ENCODE assay signal across 13 cellular contexts in the genomic region with DNA sequence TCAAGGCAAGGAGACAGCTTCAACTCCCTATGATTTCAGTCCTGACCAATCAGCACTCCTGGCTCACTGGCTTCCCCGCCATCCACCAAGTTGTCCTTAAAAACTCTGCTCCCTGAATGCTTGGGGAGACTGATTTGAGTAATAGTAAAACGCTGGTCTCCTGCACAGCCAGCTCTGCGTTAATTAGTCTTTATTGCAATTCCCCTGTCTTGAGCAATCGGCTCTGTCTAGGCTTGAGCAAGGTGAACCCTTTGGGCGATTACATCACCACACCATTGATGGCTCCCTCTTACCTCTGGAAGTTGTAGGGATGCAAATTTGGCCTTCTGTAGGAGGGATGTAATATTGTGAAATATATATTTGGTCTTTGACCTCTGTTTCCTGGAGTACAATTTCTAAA. TPM values are rescaled to one million over a fixed set of nuclear protein-coding genes. Genes with fewer than 3 reads are reported as not detected.
DNase-seq lines count a peak whose midpoint lies in the region; ATAC-seq and TF ChIP-seq lines count a peak whose summit lies in the region.
"Had no signal": no experiment of that assay in that cellular context is flagged by ENCODE, and none has a peak within 500 bp of the region (broad histone marks: within the 10 kb centered on the region; RNA-seq: fewer than 3 reads in every experiment).

No MANE protein-coding gene starts in this region.

- H3K36me3 ChIP-seq in right lobe of liver = no peaks in the 10 kb centered on the region
- H3K36me3 ChIP-seq in Caco-2 (ENCODE audit: control insufficient read depth, insufficient read depth, low read length) = no peaks in the 10 kb centered on the region
- H3K36me3 ChIP-seq in gastrocnemius medialis = no peaks in the 10 kb centered on the region
- H3K36me3 ChIP-seq in gastroesophageal sphincter = no peaks in the 10 kb centered on the region

- TF ChIP-seq CTCF in CD4-positive, alpha-beta T cell (IDR thresholded peaks at IDR 0.05) = no peak
- TF ChIP-seq CTCF in HL-60 (IDR thresholded peaks at IDR 0.05; ENCODE audit: insufficient read depth, low read length) (no peak), right lobe of liver (IDR thresholded peaks at IDR 0.05) (no peak), Caco-2 (IDR thresholded peaks at IDR 0.05; ENCODE audit: insufficient read depth in 1 of 2, low read depth in 1 of 2, low read length in 1 of 2, severe bottlenecking in 1 of 2, unreplicated experiment in 1 of 2) (no peak), gastrocnemius medialis (IDR thresholded peaks at IDR 0.05 in 4 of 5, conservative IDR thresholded peaks at IDR 0.05 in 1 of 5) (no peak), gastroesophageal sphincter (IDR thresholded peaks at IDR 0.05) (no peak)

- intact Hi-C loops in CD4-positive, alpha-beta T cell (cut with DNase I, micrococcal nuclease) = loop anchor here in 1 of 2 experiments (5.0 kb wide), 1 partner anchor 44 kb away; the partner anchor contains the start of gene PAIP2
- intact Hi-C loops in right lobe of liver (cut with DNase I) = loop anchor here in 1 of 2 donors (10.0 kb wide), 1 partner anchor 91 kb away; the partner anchor contains the start of gene MATR3
- intact Hi-C loops in Caco-2 (cut with micrococcal nuclease; ENCODE audit: unreplicated experiment) = no loop called here
- intact Hi-C loops in gastrocnemius medialis (cut with DNase I; ENCODE audit: low total_unique reads) = no loop called here

- H3K4me1 Mint-ChIP-seq in CD4-positive, alpha-beta T cell (ENCODE audit: low read depth) = peaks cover 47% of the 10 kb centered on the region
- H3K4me1 Mint-ChIP-seq in T-helper 17 cell (peaks cover 26% of the 10 kb centered on the region), Caco-2 (ENCODE audit: low read depth, unreplicated experiment) (peaks cover 33% of the 10 kb centered on the region)

- CTCF ChIA-PET in CD4-positive, alpha-beta T cell (lab: Charles Lee) = interaction anchor here (1.0 kb wide), 1 partner anchor 18 kb away, joined by 3 read pairs; the partner anchor contains the start of gene SPATA24
- CTCF ChIA-PET in Caco-2 (lab: Charles Lee) = interaction anchor here (0.6 to 1.0 kb wide), 2 partner anchors 44 to 48 kb away, joined by 3 read pairs; no protein-coding TSS in a partner anchor

- no peaks in the 10 kb centered on the region for H3K9me3 Mint-ChIP-seq in CD4-positive, alpha-beta T cell
- no peaks in the 10 kb centered on the region for H3K9me3 Mint-ChIP-seq in Caco-2 (ENCODE audit: unreplicated experiment)
- H3K9me3 Mint-ChIP-seq: GM23338 had no signal

- no peaks in the 10 kb centered on the region for H3K27me3 Mint-ChIP-seq in CD4-positive, alpha-beta T cell
- H3K27me3 Mint-ChIP-seq in T-helper 17 cell (no peaks in the 10 kb centered on the region), Caco-2 (ENCODE audit: insufficient read depth, unreplicated experiment) (no peaks in the 10 kb centered on the region)

- no peak overlapping the region for H3K27ac ChIP-seq in CD4-positive, alpha-beta T cell (ENCODE audit: low read depth, low read length)
- H3K27ac ChIP-seq in HL-60 (replicated peaks) (peak overlapping the region; percentile 87), right lobe of liver (no peak overlapping the region), gastrocnemius medialis (no peak overlapping the region), gastroesophageal sphincter (no peak overlapping the region)

- no peak for ATAC-seq in CD4-positive, alpha-beta T cell (ENCODE audit: poor library complexity)
- ATAC-seq in T-helper 17 cell (no peak), right lobe of liver (peak in 3 of 4 donors; percentile 5 to 33 (median 20)), gastrocnemius medialis (no peak), gastroesophageal sphincter (no peak)
- ATAC-seq: GM23338 had no signal

- in situ Hi-C loops in gastrocnemius medialis (cut with MboI; ENCODE audit: low sequenced_read_pairs in 4 of 4) = no loop called here

- no peak overlapping the region for H3K4me3 ChIP-seq in HL-60 (replicated peaks; ENCODE audit: insufficient read depth, low read length)
- H3K4me3 ChIP-seq in right lobe of liver = no peak overlapping the region
- no peak overlapping the region for H3K4me3 ChIP-seq in Caco-2 (ENCODE audit: low read depth, low read length)
- no peak overlapping the region for H3K4me3 ChIP-seq in gastrocnemius medialis
- no peak overlapping the region for H3K4me3 ChIP-seq in gastroesophageal sphincter
- H3K4me3 ChIP-seq: GM23338 had no signal

- no peak for TF ChIP-seq EP300 in gastroesophageal sphincter (IDR thresholded peaks at IDR 0.05)

- DNase-seq in CD4-positive, alpha-beta T cell = no peak
- DNase-seq in HL-60 (ENCODE audit: low read depth in 1 of 2, low spot score in 1 of 2) = peak; percentile 76 to 81
- no peak for DNase-seq in T-helper 17 cell
- DNase-seq in right lobe of liver = peak in 1 of 3 donors; percentile 22
- no peak for DNase-seq in GM19238 (ENCODE audit: insufficient read length, low spot score)
- no peak for DNase-seq in Caco-2
- DNase-seq in gastrocnemius medialis = no peak
- DNase-seq: COR-L47; stimulated activated CD4-positive, alpha-beta T cell treated with anti-CD3 and anti-CD28 coated beads, Interleukin-1b, Interleukin-23, amount 100 ng/mL, for 48 hours; T1000 had no signal

- POLR2A ChIA-PET in CD4-positive, alpha-beta T cell (lab: Charles Lee) = interaction anchor here (1.2 to 1.5 kb wide), 3 partner anchors 16 to 97 kb away, joined by 3 to 5 read pairs (median 4); partner anchors contain the start of genes PAIP2 and STING1
- POLR2A ChIA-PET in Caco-2 (lab: Charles Lee) = no interaction called here

- peak overlapping the region; percentile 85 for H3K27ac Mint-ChIP-seq in CD4-positive, alpha-beta T cell
- H3K27ac Mint-ChIP-seq in T-helper 17 cell (peak overlapping the region; percentile 93), Caco-2 (ENCODE audit: unreplicated experiment) (no peak overlapping the region)
- H3K27ac Mint-ChIP-seq: GM23338 had no signal

- BruUV-seq in Caco-2 (replicated peaks; lab: Mats Ljungman, UMichigan) = no TSS peak

- 34% methylated on average over 5 of the region's 5 CpGs for WGBS in right lobe of liver (ENCODE audit: insufficient coverage, low coverage, low lambda C conversion rate, missing lambda C conversion rate)
- 88 to 91% methylated on average over 4 to 5 of the region's 5 CpGs for WGBS in gastroesophageal sphincter (ENCODE audit: low coverage in 1 of 2), 2 donors

- TF ChIP-seq POLR2A in right lobe of liver (IDR thresholded peaks at IDR 0.05) (no peak), gastrocnemius medialis (IDR thresholded peaks at IDR 0.05) (no peak), gastroesophageal sphincter (IDR thresholded peaks at IDR 0.05) (no peak)

- no peaks in the 10 kb centered on the region for H3K9me3 ChIP-seq in CD4-positive, alpha-beta T cell (ENCODE audit: control insufficient read depth, low read length)
- H3K9me3 ChIP-seq in T-helper 17 cell (ENCODE audit: control insufficient read depth, low read length, poor library complexity, severe bottlenecking) (no peaks in the 10 kb centered on the region), right lobe of liver (no peaks in the 10 kb centered on the region), Caco-2 (no peaks in the 10 kb centered on the region), gastrocnemius medialis (no peaks in the 10 kb centered on the region), gastroesophageal sphincter (no peaks in the 10 kb centered on the region)

- H3K4me1 ChIP-seq in right lobe of liver (peaks cover 0 to 50% (median 11%) of the 10 kb centered on the region in 4 donors), Caco-2 (peaks cover 44% of the 10 kb centered on the region), gastrocnemius medialis (peaks cover 10 to 33% of the 10 kb centered on the region in 2 donors), gastroesophageal sphincter (peaks cover 0 to 31% (median 13%) of the 10 kb centered on the region in 3 donors)

- no peaks in the 10 kb centered on the region for H3K36me3 Mint-ChIP-seq in CD4-positive, alpha-beta T cell (ENCODE audit: low read depth)
- H3K36me3 Mint-ChIP-seq in T-helper 17 cell (ENCODE audit: low read depth) = no peaks in the 10 kb centered on the region
- H3K36me3 Mint-ChIP-seq in Caco-2 (ENCODE audit: insufficient read depth, unreplicated experiment) = no peaks in the 10 kb centered on the region

- no peaks in the 10 kb centered on the region for H3K27me3 ChIP-seq in CD4-positive, alpha-beta T cell (ENCODE audit: control insufficient read depth, insufficient read depth, low read length)
- H3K27me3 ChIP-seq in HL-60 (ENCODE audit: insufficient read depth, poor library complexity, severe bottlenecking) (no peaks in the 10 kb centered on the region), right lobe of liver (no peaks in the 10 kb centered on the region), Caco-2 (replicated peaks; ENCODE audit: control insufficient read depth, insufficient read depth, low read length) (no peaks in the 10 kb centered on the region), gastrocnemius medialis (no peaks in the 10 kb centered on the region), gastroesophageal sphincter (no peaks in the 10 kb centered on the region)

- peak overlapping the region; percentile 87 for H3K4me3 Mint-ChIP-seq in CD4-positive, alpha-beta T cell
- peak overlapping the region; percentile 88 for H3K4me3 Mint-ChIP-seq in T-helper 17 cell
- H3K4me3 Mint-ChIP-seq in Caco-2 (ENCODE audit: unreplicated experiment) = no peak overlapping the region
- H3K4me3 Mint-ChIP-seq: GM23338 had no signal

RNA-seq across cellular contexts. Expression of gene SLC23A1, which starts 2.9 kb away (rescaled TPM):
- total RNA-seq in CD4-positive, alpha-beta T cell = not detected
- total RNA-seq in T-helper 17 cell = not detected
- total RNA-seq in right lobe of liver = 10 to 100 TPM; 11.7 to 51.0 (median 22.8) TPM
- 20.4 and 24.0 TPM in 2 replicates for total RNA-seq in Caco-2 (2022)
- not detected for total RNA-seq in gastrocnemius medialis
- total RNA-seq in gastroesophageal sphincter = not detected
- total RNA-seq: GM23338, mesenteric fat pad had no signal

RNA-seq across cellular contexts. Expression of gene MZB1, which starts 3.7 kb away (rescaled TPM):
- total RNA-seq in CD4-positive, alpha-beta T cell = under 1 TPM; 0.42 to 0.63 TPM
- total RNA-seq in T-helper 17 cell (1 to 10 TPM; 2.2 to 3.1 TPM), right lobe of liver (1 to 10 TPM in 3 of 6 experiments, under 1 TPM in 3; 0.37 to 5.1 (median 1.1) TPM), Caco-2 (2022) (not detected in 2 replicates), gastrocnemius medialis (under 1 TPM in 1 of 4 donors, not detected in 3; 0.46 TPM), gastroesophageal sphincter (under 1 TPM in 1 of 4 donors, not detected in 3; 0.74 TPM)

RNA-seq across cellular contexts. Expression of gene PROB1, which starts 8.9 kb away (rescaled TPM):
- total RNA-seq in CD4-positive, alpha-beta T cell = under 1 TPM; 0.25 to 0.41 TPM
- total RNA-seq in T-helper 17 cell = under 1 TPM; 0.57 to 0.72 TPM
- total RNA-seq in right lobe of liver = under 1 TPM; 0.25 to 0.51 (median 0.41) TPM
- 2.7 and 2.9 TPM in 2 replicates for total RNA-seq in Caco-2 (2022)
- total RNA-seq in gastrocnemius medialis = 10 to 100 TPM; 26.8 to 81.4 (median 52.9) TPM
- total RNA-seq in gastroesophageal sphincter = 1 to 10 TPM; 1.2 to 9.1 (median 4.1) TPM

RNA-seq across cellular contexts. Expression of gene SPATA24, which starts 17.9 kb away (rescaled TPM):
- 1 to 10 TPM; 3.0 to 3.9 TPM for total RNA-seq in CD4-positive, alpha-beta T cell
- 1 to 10 TPM; 3.8 to 4.1 TPM for total RNA-seq in T-helper 17 cell
- total RNA-seq in right lobe of liver = 1 to 10 TPM; 1.5 to 4.0 (median 2.6) TPM
- 10.1 and 10.2 TPM in 2 replicates for total RNA-seq in Caco-2 (2022)
- total RNA-seq in gastrocnemius medialis = 10 to 100 TPM in 3 of 4 donors, 1 to 10 TPM in 1; 6.8 to 24.1 (median 12.5) TPM
- total RNA-seq in gastroesophageal sphincter = 10 to 100 TPM in 2 of 4 donors, 1 to 10 TPM in 2; 1.5 to 13.5 (median 6.3) TPM

RNA-seq across cellular contexts. Expression of gene PAIP2, which starts 44.4 kb away (rescaled TPM):
- total RNA-seq in CD4-positive, alpha-beta T cell = 100 to 1,000 TPM; 151 to 156 TPM
- total RNA-seq in T-helper 17 cell (100 to 1,000 TPM; 106 to 123 TPM), right lobe of liver (10 to 100 TPM; 34.5 to 55.8 (median 41.4) TPM), Caco-2 (2022) (73.6 and 83.6 TPM in 2 replicates), gastrocnemius medialis (100 to 1,000 TPM; 111 to 148 (median 126) TPM), gastroesophageal sphincter (100 to 1,000 TPM in 2 of 4 donors, 10 to 100 TPM in 2; 78.5 to 131 (median 93.3) TPM)

Comparison
In these comparisons a context has a peak if more than half of its experiments do, and no peak if none do; other contexts are left out.
1. ATAC-seq: peak in right lobe of liver (3 of 4); none in CD4-positive, alpha-beta T cell (single experiment), T-helper 17 cell (single experiment), gastrocnemius medialis (0 of 2) and gastroesophageal sphincter (single experiment).
2. DNase-seq: peak in HL-60 (2 of 2); none in CD4-positive, alpha-beta T cell (0 of 10), T-helper 17 cell (0 of 3), GM19238 (single experiment), Caco-2 (0 of 2) and gastrocnemius medialis (0 of 2).
3. RNA of gene SLC23A1, which starts 2.9 kb away (total RNA-seq): 11.7 to 51.0 TPM in right lobe of liver and 20.4 to 24.0 TPM in Caco-2; not detected in CD4-positive, alpha-beta T cell, not detected in T-helper 17 cell, not detected in gastrocnemius medialis and not detected in gastroesophageal sphincter; every median in the first group is over 4 times any median in the second.